Comparison of ENCODE assay signal across 8 cellular contexts in genomic region chr20:5996765-5997164, GRCh38. TPM values are rescaled to one million over a fixed set of nuclear protein-coding genes. Genes with fewer than 3 reads are reported as not detected.
DNase-seq lines count a peak whose midpoint lies in the region; ATAC-seq, FAIRE-seq and TF ChIP-seq lines count a peak whose summit lies in the region.

No MANE protein-coding gene starts in this region.

- H3K9me3 Mint-ChIP-seq in activated naive CD4-positive, alpha-beta T cell treated with anti-CD3 and anti-CD28 coated beads, Interleukin-2, amount 10 ng/mL, durations not matched to agents 7 days and 5 days = no peaks in the 10 kb centered on the region

- H3K4me3 Mint-ChIP-seq in activated naive CD4-positive, alpha-beta T cell treated with anti-CD3 and anti-CD28 coated beads, Interleukin-2, amount 10 ng/mL, durations not matched to agents 7 days and 5 days = no peak overlapping the region

- peaks cover 0 to 10% of the 10 kb centered on the region in 2 donors for H3K36me3 ChIP-seq in left lung

- ATAC-seq in GM18499 (IDR thresholded peaks at IDR 0.05; ENCODE audit: insufficient read depth, unreplicated experiment) (peak; percentile 88), GM21526 (IDR thresholded peaks at IDR 0.05; ENCODE audit: low FRiP score, unreplicated experiment) (peak; percentile 89), left lung (no peak)
- ATAC-seq in stimulated activated naive CD8-positive, alpha-beta T cell treated with anti-CD3 and anti-CD28 coated beads, Interleukin-15, Interleukin-2, amounts not matched to agents 100 U/mL and 50 U/mL, for 24 hours = peak; percentile 94

- H3K36me3 Mint-ChIP-seq in activated naive CD4-positive, alpha-beta T cell treated with anti-CD3 and anti-CD28 coated beads, Interleukin-2, amount 10 ng/mL, durations not matched to agents 7 days and 5 days = peaks cover 16% of the 10 kb centered on the region

- H3K9me3 ChIP-seq in left lung = no peaks in the 10 kb centered on the region

- TF ChIP-seq CTCF in left lung (IDR thresholded peaks at IDR 0.05) = no peak

- peaks cover 43% of the 10 kb centered on the region for H3K4me1 Mint-ChIP-seq in activated naive CD4-positive, alpha-beta T cell treated with anti-CD3 and anti-CD28 coated beads, Interleukin-2, amount 10 ng/mL, durations not matched to agents 7 days and 5 days

- no peaks in the 10 kb centered on the region for H3K27me3 Mint-ChIP-seq in activated naive CD4-positive, alpha-beta T cell treated with anti-CD3 and anti-CD28 coated beads, Interleukin-2, amount 10 ng/mL, durations not matched to agents 7 days and 5 days

- H3K27ac ChIP-seq in left lung = peak overlapping the region in 1 of 2 donors; percentile 2

- DNase-seq in HT-29 (ENCODE audit: low spot score) (peak; percentile 75), frontal cortex (ENCODE audit: low spot score in 2 of 2) (no peak), NCI-H446 (lab: John Stamatoyannopoulos, UW) (no peak), left lung (no peak)
- peak; percentile 74 for DNase-seq in activated naive CD4-positive, alpha-beta T cell treated with anti-CD3 and anti-CD28 coated beads, Interleukin-2, amount 10 ng/mL, durations not matched to agents 7 days and 5 days
- peak; percentile 30 for DNase-seq in stimulated activated naive CD8-positive, alpha-beta T cell treated with anti-CD3 and anti-CD28 coated beads, Interleukin-15, Interleukin-2, amounts not matched to agents 100 U/mL and 50 U/mL, for 24 hours

- no peaks in the 10 kb centered on the region for H3K27me3 ChIP-seq in left lung

- intact Hi-C loops in left lung (cut with DNase I) = no loop called here

- no peak for FAIRE-seq in frontal cortex (lab: Jason Lieb, UNC)

- no peak overlapping the region for H3K4me3 ChIP-seq in left lung

- H3K4me1 ChIP-seq in left lung = peaks cover 0 to 5% of the 10 kb centered on the region in 2 donors

- peak overlapping the region; percentile 79 for H3K27ac Mint-ChIP-seq in activated naive CD4-positive, alpha-beta T cell treated with anti-CD3 and anti-CD28 coated beads, Interleukin-2, amount 10 ng/mL, durations not matched to agents 7 days and 5 days

- CTCF ChIA-PET in activated naive CD4-positive, alpha-beta T cell treated with anti-CD3 and anti-CD28 coated beads, Interleukin-2, amount 10 ng/mL, durations not matched to agents 7 days and 5 days (lab: Charles Lee) = interaction anchor here (1.1 kb wide), 1 partner anchor 467 kb away, joined by 3 read pairs; no protein-coding TSS in a partner anchor

RNA-seq across cellular contexts. Expression of gene CRLS1, which starts 9.2 kb away (rescaled TPM):
- 39.5 and 48.0 TPM in 2 replicates for total RNA-seq in HT-29 (2014; rRNA removed; shearing (Covaris generic))
- 35.5 TPM for total RNA-seq in frontal cortex
- 10 to 100 TPM; 45.1 to 51.7 TPM for total RNA-seq in left lung

RNA-seq across cellular contexts. Expression of gene MCM8, which starts 46.3 kb away (rescaled TPM):
- 11.6 and 14.0 TPM in 2 replicates for total RNA-seq in HT-29 (2014; rRNA removed; shearing (Covaris generic))
- 4.5 TPM for total RNA-seq in frontal cortex
- 1 to 10 TPM; 6.4 to 8.6 TPM for total RNA-seq in left lung

RNA-seq across cellular contexts. Expression of gene TRMT6, which starts 46.4 kb away (rescaled TPM):
- 15.5 and 17.8 TPM in 2 replicates for total RNA-seq in HT-29 (2014; rRNA removed; shearing (Covaris generic))
- total RNA-seq in frontal cortex (7.3 TPM), left lung (10 to 100 TPM in 1 of 2 donors, 1 to 10 TPM in 1; 7.3 to 13.3 TPM)

RNA-seq across cellular contexts. Expression of gene LRRN4, which starts 57.1 kb away (rescaled TPM):
- 1.3 and 1.7 TPM in 2 replicates for total RNA-seq in HT-29 (2014; rRNA removed; shearing (Covaris generic))
- total RNA-seq in frontal cortex (0.41 TPM), left lung (10 to 100 TPM; 26.0 to 44.3 TPM)

Comparison
In these comparisons a context has a peak if more than half of its experiments do, and no peak if none do; other contexts are left out.
1. DNase-seq: peak in HT-29 (single experiment), activated naive CD4-positive, alpha-beta T cell treated with anti-CD3 and anti-CD28 coated beads, Interleukin-2, amount 10 ng/mL, durations not matched to agents 7 days and 5 days (single experiment) and stimulated activated naive CD8-positive, alpha-beta T cell treated with anti-CD3 and anti-CD28 coated beads, Interleukin-15, Interleukin-2, amounts not matched to agents 100 U/mL and 50 U/mL, for 24 hours (single experiment); none in frontal cortex (0 of 2), NCI-H446 (0 of 2) and left lung (0 of 2).